Comparison of ENCODE assay signal across 1 cellular context in genomic region chr1:32239790-32240139, GRCh38.
TF ChIP-seq lines count a peak whose summit lies in the region.

No MANE protein-coding gene starts in this region.

TF ChIP-seq in GM12878, 131 proteins besides CTCF, POLR2A, EP300 and RAD21:
- TF ChIP-seq PKNOX1 (IDR thresholded peaks at IDR 0.05) (no peak), MEF2B (IDR thresholded peaks at IDR 0.05; ENCODE audit: partially characterized antibody, poor library complexity, severe bottlenecking) (no peak), CHD4 (IDR thresholded peaks at IDR 0.05) (no peak), ZBTB40 (IDR thresholded peaks at IDR 0.05; ENCODE audit: borderline replicate concordance) (no peak), STAT3 (IDR thresholded peaks at IDR 0.05; ENCODE audit: low read depth, low read length) (no peak)
